In the genomic region with DNA sequence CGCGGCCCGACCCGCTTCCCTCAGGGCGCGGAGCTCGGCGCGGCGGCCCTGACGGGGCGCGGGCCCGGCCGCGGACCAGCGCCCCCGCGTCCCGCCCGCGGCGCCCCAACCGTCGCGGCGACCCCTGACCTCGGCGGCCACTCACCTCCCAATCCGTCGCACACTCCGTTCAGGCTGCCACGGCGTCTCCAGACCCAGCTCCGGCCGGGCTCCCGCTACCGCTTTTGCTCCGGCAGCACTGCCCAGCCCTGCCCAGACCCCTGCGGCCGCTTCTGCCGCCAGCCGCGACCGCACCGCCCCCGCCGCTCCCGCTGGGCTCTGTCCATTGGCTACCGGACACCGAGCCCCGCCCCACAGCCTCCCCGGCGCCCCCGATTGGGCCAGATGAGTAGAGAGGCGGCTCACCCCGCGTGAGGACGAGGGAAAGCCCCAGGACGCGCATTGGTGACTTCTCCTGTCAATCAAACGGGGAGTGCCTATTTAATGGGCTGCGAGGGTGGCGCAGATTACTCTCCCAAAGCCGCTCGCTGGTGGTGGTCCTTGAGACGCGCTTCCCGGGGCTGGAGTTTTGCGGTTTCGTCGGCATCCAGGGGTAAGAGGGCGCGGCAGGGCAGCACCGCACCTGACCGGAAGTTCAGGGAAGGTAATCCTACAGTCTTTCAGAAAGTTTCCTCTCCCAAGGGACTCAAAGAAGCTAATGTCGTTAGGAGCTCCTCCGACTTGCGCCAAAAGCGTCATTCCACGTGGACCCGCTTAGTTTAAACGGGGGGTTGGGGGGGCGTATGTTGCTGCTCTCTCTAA, we compare ENCODE assay signal across 1 cellular context.
TF ChIP-seq lines count a peak whose summit lies in the region.

A gene with protein sequence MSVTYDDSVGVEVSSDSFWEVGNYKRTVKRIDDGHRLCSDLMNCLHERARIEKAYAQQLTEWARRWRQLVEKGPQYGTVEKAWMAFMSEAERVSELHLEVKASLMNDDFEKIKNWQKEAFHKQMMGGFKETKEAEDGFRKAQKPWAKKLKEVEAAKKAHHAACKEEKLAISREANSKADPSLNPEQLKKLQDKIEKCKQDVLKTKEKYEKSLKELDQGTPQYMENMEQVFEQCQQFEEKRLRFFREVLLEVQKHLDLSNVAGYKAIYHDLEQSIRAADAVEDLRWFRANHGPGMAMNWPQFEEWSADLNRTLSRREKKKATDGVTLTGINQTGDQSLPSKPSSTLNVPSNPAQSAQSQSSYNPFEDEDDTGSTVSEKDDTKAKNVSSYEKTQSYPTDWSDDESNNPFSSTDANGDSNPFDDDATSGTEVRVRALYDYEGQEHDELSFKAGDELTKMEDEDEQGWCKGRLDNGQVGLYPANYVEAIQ (minus strand): TSS at position 274 of the 801 bp plus-strand sequence. CDS start 103,069 bp downstream, outside the sequence.

TF ChIP-seq in GM12878, 131 proteins besides CTCF, POLR2A, EP300 and RAD21 (continued from another document and continues in another):
- TF ChIP-seq, protein P1, sequence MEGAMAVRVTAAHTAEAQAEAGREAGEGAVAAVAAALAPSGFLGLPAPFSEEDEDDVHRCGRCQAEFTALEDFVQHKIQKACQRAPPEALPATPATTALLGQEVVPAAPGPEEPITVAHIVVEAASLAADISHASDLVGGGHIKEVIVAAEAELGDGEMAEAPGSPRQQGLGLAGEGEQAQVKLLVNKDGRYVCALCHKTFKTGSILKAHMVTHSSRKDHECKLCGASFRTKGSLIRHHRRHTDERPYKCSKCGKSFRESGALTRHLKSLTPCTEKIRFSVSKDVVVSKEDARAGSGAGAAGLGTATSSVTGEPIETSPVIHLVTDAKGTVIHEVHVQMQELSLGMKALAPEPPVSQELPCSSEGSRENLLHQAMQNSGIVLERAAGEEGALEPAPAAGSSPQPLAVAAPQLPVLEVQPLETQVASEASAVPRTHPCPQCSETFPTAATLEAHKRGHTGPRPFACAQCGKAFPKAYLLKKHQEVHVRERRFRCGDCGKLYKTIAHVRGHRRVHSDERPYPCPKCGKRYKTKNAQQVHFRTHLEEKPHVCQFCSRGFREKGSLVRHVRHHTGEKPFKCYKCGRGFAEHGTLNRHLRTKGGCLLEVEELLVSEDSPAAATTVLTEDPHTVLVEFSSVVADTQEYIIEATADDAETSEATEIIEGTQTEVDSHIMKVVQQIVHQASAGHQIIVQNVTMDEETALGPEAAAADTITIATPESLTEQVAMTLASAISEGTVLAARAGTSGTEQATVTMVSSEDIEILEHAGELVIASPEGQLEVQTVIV (IDR thresholded peaks at IDR 0.05; ENCODE audit: borderline replicate concordance, partially characterized antibody): no peak
- TF ChIP-seq ATF7 (IDR thresholded peaks at IDR 0.05; ENCODE audit: low read depth) (peak; percentile 49), RFX5 (IDR thresholded peaks at IDR 0.05; ENCODE audit: low read depth, low read length) (no peak), ZNF384 (IDR thresholded peaks at IDR 0.05; ENCODE audit: borderline replicate concordance, low read depth, low read length) (no peak), ETV6 (conservative IDR thresholded peaks at IDR 0.05 in 1 of 2, IDR thresholded peaks at IDR 0.05 in 1 of 2; ENCODE audit: borderline replicate concordance in 1 of 2, low read depth in 1 of 2) (no peak), TAF1 (IDR thresholded peaks at IDR 0.05; ENCODE audit: borderline replicate concordance, low read depth, low read length) (peak; percentile 94), PML (IDR thresholded peaks at IDR 0.05; ENCODE audit: low read length) (peak; percentile 76; the same call in 1 of the 2 replicates), KDM1A (IDR thresholded peaks at IDR 0.05; ENCODE audit: borderline replicate concordance) (no peak), NFXL1 (IDR thresholded peaks at IDR 0.05; ENCODE audit: borderline replicate concordance) (no peak), MXI1 (IDR thresholded peaks at IDR 0.05; ENCODE audit: low read depth, low read length) (0 out of 2 replicates have a peak, but pooled peaks have one; percentile 30), CHD2 (IDR thresholded peaks at IDR 0.05; ENCODE audit: borderline replicate concordance, low read depth, low read length) (peak; percentile 92), CHD4 (IDR thresholded peaks at IDR 0.05) (no peak), PAX5 (IDR thresholded peaks at IDR 0.05; ENCODE audit: borderline replicate concordance, low read depth, low read length) (no peak; the same call in 1 of the 2 replicates), IRF4 (IDR thresholded peaks at IDR 0.05; ENCODE audit: low read depth, low read length) (no peak)
- TF ChIP-seq, protein P2, sequence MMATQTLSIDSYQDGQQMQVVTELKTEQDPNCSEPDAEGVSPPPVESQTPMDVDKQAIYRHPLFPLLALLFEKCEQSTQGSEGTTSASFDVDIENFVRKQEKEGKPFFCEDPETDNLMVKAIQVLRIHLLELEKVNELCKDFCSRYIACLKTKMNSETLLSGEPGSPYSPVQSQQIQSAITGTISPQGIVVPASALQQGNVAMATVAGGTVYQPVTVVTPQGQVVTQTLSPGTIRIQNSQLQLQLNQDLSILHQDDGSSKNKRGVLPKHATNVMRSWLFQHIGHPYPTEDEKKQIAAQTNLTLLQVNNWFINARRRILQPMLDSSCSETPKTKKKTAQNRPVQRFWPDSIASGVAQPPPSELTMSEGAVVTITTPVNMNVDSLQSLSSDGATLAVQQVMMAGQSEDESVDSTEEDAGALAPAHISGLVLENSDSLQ (IDR thresholded peaks at IDR 0.05): peak; percentile 99
- TF ChIP-seq, protein P3, sequence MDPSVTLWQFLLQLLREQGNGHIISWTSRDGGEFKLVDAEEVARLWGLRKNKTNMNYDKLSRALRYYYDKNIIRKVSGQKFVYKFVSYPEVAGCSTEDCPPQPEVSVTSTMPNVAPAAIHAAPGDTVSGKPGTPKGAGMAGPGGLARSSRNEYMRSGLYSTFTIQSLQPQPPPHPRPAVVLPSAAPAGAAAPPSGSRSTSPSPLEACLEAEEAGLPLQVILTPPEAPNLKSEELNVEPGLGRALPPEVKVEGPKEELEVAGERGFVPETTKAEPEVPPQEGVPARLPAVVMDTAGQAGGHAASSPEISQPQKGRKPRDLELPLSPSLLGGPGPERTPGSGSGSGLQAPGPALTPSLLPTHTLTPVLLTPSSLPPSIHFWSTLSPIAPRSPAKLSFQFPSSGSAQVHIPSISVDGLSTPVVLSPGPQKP (IDR thresholded peaks at IDR 0.05; ENCODE audit: low read depth, low read length): peak; percentile 58; the same call in 1 of the 2 replicates
- TF ChIP-seq, protein P4, sequence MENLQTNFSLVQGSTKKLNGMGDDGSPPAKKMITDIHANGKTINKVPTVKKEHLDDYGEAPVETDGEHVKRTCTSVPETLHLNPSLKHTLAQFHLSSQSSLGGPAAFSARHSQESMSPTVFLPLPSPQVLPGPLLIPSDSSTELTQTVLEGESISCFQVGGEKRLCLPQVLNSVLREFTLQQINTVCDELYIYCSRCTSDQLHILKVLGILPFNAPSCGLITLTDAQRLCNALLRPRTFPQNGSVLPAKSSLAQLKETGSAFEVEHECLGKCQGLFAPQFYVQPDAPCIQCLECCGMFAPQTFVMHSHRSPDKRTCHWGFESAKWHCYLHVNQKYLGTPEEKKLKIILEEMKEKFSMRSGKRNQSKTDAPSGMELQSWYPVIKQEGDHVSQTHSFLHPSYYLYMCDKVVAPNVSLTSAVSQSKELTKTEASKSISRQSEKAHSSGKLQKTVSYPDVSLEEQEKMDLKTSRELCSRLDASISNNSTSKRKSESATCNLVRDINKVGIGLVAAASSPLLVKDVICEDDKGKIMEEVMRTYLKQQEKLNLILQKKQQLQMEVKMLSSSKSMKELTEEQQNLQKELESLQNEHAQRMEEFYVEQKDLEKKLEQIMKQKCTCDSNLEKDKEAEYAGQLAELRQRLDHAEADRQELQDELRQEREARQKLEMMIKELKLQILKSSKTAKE (IDR thresholded peaks at IDR 0.05; ENCODE audit: low read depth, poor library complexity, severe bottlenecking): no peak
- TF ChIP-seq, protein P5, sequence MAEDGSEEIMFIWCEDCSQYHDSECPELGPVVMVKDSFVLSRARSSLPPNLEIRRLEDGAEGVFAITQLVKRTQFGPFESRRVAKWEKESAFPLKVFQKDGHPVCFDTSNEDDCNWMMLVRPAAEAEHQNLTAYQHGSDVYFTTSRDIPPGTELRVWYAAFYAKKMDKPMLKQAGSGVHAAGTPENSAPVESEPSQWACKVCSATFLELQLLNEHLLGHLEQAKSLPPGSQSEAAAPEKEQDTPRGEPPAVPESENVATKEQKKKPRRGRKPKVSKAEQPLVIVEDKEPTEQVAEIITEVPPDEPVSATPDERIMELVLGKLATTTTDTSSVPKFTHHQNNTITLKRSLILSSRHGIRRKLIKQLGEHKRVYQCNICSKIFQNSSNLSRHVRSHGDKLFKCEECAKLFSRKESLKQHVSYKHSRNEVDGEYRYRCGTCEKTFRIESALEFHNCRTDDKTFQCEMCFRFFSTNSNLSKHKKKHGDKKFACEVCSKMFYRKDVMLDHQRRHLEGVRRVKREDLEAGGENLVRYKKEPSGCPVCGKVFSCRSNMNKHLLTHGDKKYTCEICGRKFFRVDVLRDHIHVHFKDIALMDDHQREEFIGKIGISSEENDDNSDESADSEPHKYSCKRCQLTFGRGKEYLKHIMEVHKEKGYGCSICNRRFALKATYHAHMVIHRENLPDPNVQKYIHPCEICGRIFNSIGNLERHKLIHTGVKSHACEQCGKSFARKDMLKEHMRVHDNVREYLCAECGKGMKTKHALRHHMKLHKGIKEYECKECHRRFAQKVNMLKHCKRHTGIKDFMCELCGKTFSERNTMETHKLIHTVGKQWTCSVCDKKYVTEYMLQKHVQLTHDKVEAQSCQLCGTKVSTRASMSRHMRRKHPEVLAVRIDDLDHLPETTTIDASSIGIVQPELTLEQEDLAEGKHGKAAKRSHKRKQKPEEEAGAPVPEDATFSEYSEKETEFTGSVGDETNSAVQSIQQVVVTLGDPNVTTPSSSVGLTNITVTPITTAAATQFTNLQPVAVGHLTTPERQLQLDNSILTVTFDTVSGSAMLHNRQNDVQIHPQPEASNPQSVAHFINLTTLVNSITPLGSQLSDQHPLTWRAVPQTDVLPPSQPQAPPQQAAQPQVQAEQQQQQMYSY (CRISPR knock-in tag; IDR thresholded peaks at IDR 0.05): no peak
- TF ChIP-seq, protein P6, sequence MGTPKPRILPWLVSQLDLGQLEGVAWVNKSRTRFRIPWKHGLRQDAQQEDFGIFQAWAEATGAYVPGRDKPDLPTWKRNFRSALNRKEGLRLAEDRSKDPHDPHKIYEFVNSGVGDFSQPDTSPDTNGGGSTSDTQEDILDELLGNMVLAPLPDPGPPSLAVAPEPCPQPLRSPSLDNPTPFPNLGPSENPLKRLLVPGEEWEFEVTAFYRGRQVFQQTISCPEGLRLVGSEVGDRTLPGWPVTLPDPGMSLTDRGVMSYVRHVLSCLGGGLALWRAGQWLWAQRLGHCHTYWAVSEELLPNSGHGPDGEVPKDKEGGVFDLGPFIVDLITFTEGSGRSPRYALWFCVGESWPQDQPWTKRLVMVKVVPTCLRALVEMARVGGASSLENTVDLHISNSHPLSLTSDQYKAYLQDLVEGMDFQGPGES (IDR thresholded peaks at IDR 0.05): peak; percentile 83
- TF ChIP-seq, protein P7, sequence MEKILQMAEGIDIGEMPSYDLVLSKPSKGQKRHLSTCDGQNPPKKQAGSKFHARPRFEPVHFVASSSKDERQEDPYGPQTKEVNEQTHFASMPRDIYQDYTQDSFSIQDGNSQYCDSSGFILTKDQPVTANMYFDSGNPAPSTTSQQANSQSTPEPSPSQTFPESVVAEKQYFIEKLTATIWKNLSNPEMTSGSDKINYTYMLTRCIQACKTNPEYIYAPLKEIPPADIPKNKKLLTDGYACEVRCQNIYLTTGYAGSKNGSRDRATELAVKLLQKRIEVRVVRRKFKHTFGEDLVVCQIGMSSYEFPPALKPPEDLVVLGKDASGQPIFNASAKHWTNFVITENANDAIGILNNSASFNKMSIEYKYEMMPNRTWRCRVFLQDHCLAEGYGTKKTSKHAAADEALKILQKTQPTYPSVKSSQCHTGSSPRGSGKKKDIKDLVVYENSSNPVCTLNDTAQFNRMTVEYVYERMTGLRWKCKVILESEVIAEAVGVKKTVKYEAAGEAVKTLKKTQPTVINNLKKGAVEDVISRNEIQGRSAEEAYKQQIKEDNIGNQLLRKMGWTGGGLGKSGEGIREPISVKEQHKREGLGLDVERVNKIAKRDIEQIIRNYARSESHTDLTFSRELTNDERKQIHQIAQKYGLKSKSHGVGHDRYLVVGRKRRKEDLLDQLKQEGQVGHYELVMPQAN (conservative IDR thresholded peaks at IDR 0.05): peak; percentile 52
- TF ChIP-seq, protein P8, sequence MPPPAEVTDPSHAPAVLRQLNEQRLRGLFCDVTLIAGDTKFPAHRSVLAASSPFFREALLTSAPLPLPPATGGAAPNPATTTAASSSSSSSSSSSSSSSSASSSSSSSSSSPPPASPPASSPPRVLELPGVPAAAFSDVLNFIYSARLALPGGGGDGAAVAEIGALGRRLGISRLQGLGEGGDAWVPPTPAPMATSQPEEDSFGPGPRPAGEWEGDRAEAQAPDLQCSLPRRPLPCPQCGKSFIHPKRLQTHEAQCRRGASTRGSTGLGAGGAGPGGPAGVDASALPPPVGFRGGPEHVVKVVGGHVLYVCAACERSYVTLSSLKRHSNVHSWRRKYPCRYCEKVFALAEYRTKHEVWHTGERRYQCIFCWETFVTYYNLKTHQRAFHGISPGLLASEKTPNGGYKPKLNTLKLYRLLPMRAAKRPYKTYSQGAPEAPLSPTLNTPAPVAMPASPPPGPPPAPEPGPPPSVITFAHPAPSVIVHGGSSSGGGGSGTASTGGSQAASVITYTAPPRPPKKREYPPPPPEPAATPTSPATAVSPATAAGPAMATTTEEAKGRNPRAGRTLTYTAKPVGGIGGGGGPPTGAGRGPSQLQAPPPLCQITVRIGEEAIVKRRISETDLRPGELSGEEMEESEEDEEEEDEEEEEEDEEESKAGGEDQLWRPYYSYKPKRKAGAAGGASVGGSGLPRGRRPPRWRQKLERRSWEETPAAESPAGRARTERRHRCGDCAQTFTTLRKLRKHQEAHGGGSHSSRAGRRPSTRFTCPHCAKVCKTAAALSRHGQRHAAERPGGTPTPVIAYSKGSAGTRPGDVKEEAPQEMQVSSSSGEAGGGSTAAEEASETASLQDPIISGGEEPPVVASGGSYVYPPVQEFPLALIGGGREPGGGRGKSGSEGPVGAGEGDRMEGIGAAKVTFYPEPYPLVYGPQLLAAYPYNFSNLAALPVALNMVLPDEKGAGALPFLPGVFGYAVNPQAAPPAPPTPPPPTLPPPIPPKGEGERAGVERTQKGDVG (CRISPR knock-in tag; IDR thresholded peaks at IDR 0.05): no peak
